ENCODE assay signal across 1 cellular context in the genomic region with DNA sequence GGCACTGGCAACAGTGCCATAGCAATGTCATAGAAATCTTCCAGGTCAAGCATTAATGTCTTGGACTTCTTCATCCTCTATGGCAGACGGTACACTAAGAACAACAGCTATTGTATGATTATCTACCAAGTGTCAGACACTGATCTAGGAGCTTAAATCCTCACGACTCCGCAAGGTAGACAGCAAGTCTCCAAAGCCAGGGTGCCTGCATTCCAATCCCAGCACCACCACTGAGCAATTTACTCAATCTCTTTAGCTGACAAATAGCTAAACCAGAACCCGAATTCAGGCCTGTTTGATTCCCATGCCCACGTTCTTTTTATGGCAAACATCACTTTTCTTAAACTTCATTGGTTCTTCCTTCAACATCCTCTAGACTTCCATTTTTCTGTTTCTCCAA.
TF ChIP-seq lines count a peak whose summit lies in the region.

No MANE protein-coding gene starts in this region.

TF ChIP-seq in GM23338, 12 proteins besides CTCF, POLR2A, EP300 and RAD21 (continued from another document):
- TF ChIP-seq, protein P1, sequence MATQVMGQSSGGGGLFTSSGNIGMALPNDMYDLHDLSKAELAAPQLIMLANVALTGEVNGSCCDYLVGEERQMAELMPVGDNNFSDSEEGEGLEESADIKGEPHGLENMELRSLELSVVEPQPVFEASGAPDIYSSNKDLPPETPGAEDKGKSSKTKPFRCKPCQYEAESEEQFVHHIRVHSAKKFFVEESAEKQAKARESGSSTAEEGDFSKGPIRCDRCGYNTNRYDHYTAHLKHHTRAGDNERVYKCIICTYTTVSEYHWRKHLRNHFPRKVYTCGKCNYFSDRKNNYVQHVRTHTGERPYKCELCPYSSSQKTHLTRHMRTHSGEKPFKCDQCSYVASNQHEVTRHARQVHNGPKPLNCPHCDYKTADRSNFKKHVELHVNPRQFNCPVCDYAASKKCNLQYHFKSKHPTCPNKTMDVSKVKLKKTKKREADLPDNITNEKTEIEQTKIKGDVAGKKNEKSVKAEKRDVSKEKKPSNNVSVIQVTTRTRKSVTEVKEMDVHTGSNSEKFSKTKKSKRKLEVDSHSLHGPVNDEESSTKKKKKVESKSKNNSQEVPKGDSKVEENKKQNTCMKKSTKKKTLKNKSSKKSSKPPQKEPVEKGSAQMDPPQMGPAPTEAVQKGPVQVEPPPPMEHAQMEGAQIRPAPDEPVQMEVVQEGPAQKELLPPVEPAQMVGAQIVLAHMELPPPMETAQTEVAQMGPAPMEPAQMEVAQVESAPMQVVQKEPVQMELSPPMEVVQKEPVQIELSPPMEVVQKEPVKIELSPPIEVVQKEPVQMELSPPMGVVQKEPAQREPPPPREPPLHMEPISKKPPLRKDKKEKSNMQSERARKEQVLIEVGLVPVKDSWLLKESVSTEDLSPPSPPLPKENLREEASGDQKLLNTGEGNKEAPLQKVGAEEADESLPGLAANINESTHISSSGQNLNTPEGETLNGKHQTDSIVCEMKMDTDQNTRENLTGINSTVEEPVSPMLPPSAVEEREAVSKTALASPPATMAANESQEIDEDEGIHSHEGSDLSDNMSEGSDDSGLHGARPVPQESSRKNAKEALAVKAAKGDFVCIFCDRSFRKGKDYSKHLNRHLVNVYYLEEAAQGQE (IDR thresholded peaks at IDR 0.05; ENCODE audit: unreplicated experiment), result no peak
- no peak for TF ChIP-seq POLR2AphosphoS5 (IDR thresholded peaks at IDR 0.05; ENCODE audit: low read depth)
- TF ChIP-seq EZH2 (IDR thresholded peaks at IDR 0.05; ENCODE audit: low read depth, unreplicated experiment), result no peak
- no peak for TF ChIP-seq ZNF114 (CRISPR knock-in tag; IDR thresholded peaks at IDR 0.05)
- no peak for TF ChIP-seq NANOG (IDR thresholded peaks at IDR 0.05; ENCODE audit: borderline replicate concordance)
- no peak for TF ChIP-seq STAT1 (IDR thresholded peaks at IDR 0.05; ENCODE audit: unreplicated experiment)
- no peak for TF ChIP-seq ZNF331 (CRISPR knock-in tag; IDR thresholded peaks at IDR 0.05; ENCODE audit: low read depth)
- TF ChIP-seq, protein P2, sequence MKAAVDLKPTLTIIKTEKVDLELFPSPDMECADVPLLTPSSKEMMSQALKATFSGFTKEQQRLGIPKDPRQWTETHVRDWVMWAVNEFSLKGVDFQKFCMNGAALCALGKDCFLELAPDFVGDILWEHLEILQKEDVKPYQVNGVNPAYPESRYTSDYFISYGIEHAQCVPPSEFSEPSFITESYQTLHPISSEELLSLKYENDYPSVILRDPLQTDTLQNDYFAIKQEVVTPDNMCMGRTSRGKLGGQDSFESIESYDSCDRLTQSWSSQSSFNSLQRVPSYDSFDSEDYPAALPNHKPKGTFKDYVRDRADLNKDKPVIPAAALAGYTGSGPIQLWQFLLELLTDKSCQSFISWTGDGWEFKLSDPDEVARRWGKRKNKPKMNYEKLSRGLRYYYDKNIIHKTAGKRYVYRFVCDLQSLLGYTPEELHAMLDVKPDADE (IDR thresholded peaks at IDR 0.05), result no peak
- no peak for TF ChIP-seq ZNF462 (CRISPR knock-in tag; IDR thresholded peaks at IDR 0.05)
- TF ChIP-seq CREB1 (CRISPR knock-in tag; IDR thresholded peaks at IDR 0.05; ENCODE audit: low read depth), result no peak
- no peak for TF ChIP-seq EZH2phosphoT487 (IDR thresholded peaks at IDR 0.05; ENCODE audit: unreplicated experiment)
